In genomic region chr14:69654109-69654508, GRCh38 we compare ENCODE assay signal across 11 cellular contexts. TPM values are rescaled to one million over a fixed set of nuclear protein-coding genes. Genes with fewer than 3 reads are reported as not detected.
DNase-seq lines count a peak whose midpoint lies in the region; ATAC-seq and TF ChIP-seq lines count a peak whose summit lies in the region.
"Had no signal": no experiment of that assay in that cellular context is flagged by ENCODE, and none has a peak within 500 bp of the region (broad histone marks: within the 10 kb centered on the region; RNA-seq: fewer than 3 reads in every experiment).

No MANE protein-coding gene starts in this region.

- peaks cover 87% of the 10 kb centered on the region for H3K4me1 Mint-ChIP-seq in dendritic cell treated with granulocyte-macrophage colony-stimulating factor and Interleukin-4, amounts not matched to agents 40 ng/mL and 50 ng/mL, for 4 days (ENCODE audit: low read depth)
- peaks cover 71 to 93% (median 82%) of the 10 kb centered on the region in 3 donors for H3K4me1 Mint-ChIP-seq in naive B cell

- no peak for ATAC-seq in naive B cell (ENCODE audit: low read depth in 2 of 2)

- no peak overlapping the region for H3K4me3 ChIP-seq in LNCaP clone FGC (ENCODE audit: low read depth, low read length)

- intact Hi-C loops in dendritic cell treated with granulocyte-macrophage colony-stimulating factor and Interleukin-4, amounts not matched to agents 40 ng/mL and 50 ng/mL, for 4 days (cut with micrococcal nuclease), result loop anchor here (5.0 kb wide), 1 partner anchor 58 kb away; no protein-coding TSS in a partner anchor
- intact Hi-C loops in posterior cingulate gyrus (cut with DNase I), result no loop called here

- H3K27ac Mint-ChIP-seq in dendritic cell treated with granulocyte-macrophage colony-stimulating factor and Interleukin-4, amounts not matched to agents 40 ng/mL and 50 ng/mL, for 4 days, result peak overlapping the region; percentile 97
- H3K27ac Mint-ChIP-seq in naive B cell, result peak overlapping the region; percentile 83 to 97 (median 89)
- H3K27ac Mint-ChIP-seq: progenitor cell of endocrine pancreas had no signal

- H3K27ac ChIP-seq in C4-2B, result peak overlapping the region; percentile 4; the same call in 1 of the 2 replicates

- DNase-seq in LNCaP clone FGC (ENCODE audit: low read depth) (peak; percentile 94), naive B cell (no peak), SKM-1 (lab: John Stamatoyannopoulos, UW; ENCODE audit: unreplicated experiment) (no peak), posterior cingulate gyrus (no peak), DMS 273 treated with DMSO at 0.1 percent for 48 hours (lab: John Stamatoyannopoulos, UW) (no peak)
- no peak for DNase-seq in activated CD4-positive, CD25-positive, alpha-beta regulatory T cell treated with anti-CD3 and anti-CD28 coated beads, Interleukin-2, amount 50 U/mL, for 72 hours
- DNase-seq: amniotic stem cell, NCI-H1694 treated with DMSO at 0.1 percent for 48 hours had no signal

- no peaks in the 10 kb centered on the region for H3K9me3 Mint-ChIP-seq in dendritic cell treated with granulocyte-macrophage colony-stimulating factor and Interleukin-4, amounts not matched to agents 40 ng/mL and 50 ng/mL, for 4 days
- H3K9me3 Mint-ChIP-seq in naive B cell, result no peaks in the 10 kb centered on the region

- no peak overlapping the region for H3K4me3 Mint-ChIP-seq in dendritic cell treated with granulocyte-macrophage colony-stimulating factor and Interleukin-4, amounts not matched to agents 40 ng/mL and 50 ng/mL, for 4 days
- H3K4me3 Mint-ChIP-seq in naive B cell, result peak overlapping the region in 3 of 8 donors; percentile 7 to 68 (median 41)

- H3K27me3 Mint-ChIP-seq in dendritic cell treated with granulocyte-macrophage colony-stimulating factor and Interleukin-4, amounts not matched to agents 40 ng/mL and 50 ng/mL, for 4 days, result no peaks in the 10 kb centered on the region
- no peaks in the 10 kb centered on the region for H3K27me3 Mint-ChIP-seq in naive B cell
- H3K27me3 Mint-ChIP-seq: progenitor cell of endocrine pancreas had no signal

- no peak for TF ChIP-seq CTCF in C4-2B (conservative IDR thresholded peaks at IDR 0.05)
- TF ChIP-seq CTCF in LNCaP clone FGC (IDR thresholded peaks at IDR 0.05; ENCODE audit: control insufficient read depth, extremely low read depth, insufficient read depth), result no peak

- H3K36me3 Mint-ChIP-seq in dendritic cell treated with granulocyte-macrophage colony-stimulating factor and Interleukin-4, amounts not matched to agents 40 ng/mL and 50 ng/mL, for 4 days (ENCODE audit: low read depth), result peaks cover 48% of the 10 kb centered on the region
- H3K36me3 Mint-ChIP-seq in naive B cell, result peaks cover 0 to 4% of the 10 kb centered on the region in 2 donors

RNA-seq across cellular contexts. Expression of gene SUSD6, which starts 42.7 kb away (rescaled TPM):
- 10 to 100 TPM; 16.1 to 22.8 (median 19.4) TPM for polyA plus RNA-seq in naive B cell (ENCODE audit: low read depth in 6 of 6)
